In genomic region chr10:132471484-132471883, GRCh38 we compare ENCODE assay signal across 24 cellular contexts.
DNase-seq lines count a peak whose midpoint lies in the region; ATAC-seq and TF ChIP-seq lines count a peak whose summit lies in the region.
"Had no signal": no experiment of that assay in that cellular context is flagged by ENCODE, and none has a peak within 500 bp of the region (broad histone marks: within the 10 kb centered on the region; RNA-seq: fewer than 3 reads in every experiment).

No MANE protein-coding gene starts in this region.

- TF ChIP-seq EP300 in transverse colon (IDR thresholded peaks at IDR 0.05; ENCODE audit: low read depth) (no peak), sigmoid colon (IDR thresholded peaks at IDR 0.05) (no peak)

- CTCF ChIA-PET in WTC11 (lab: Charles Lee) = interaction anchor here (0.7 to 1.3 kb wide), 3 partner anchors 8 to 40 kb away, joined by 3 to 5 read pairs (median 4); no protein-coding TSS in a partner anchor

- H3K9me3 ChIP-seq in left ventricle myocardium inferior (replicated peaks) (peaks cover 8% of the 10 kb centered on the region), lower lobe of right lung (no peaks in the 10 kb centered on the region), transverse colon (no peaks in the 10 kb centered on the region), sigmoid colon (no peaks in the 10 kb centered on the region)

- no peak overlapping the region for H3K27ac Mint-ChIP-seq in WTC11
- H3K27ac Mint-ChIP-seq: CD4-positive, alpha-beta T cell had no signal

- peak; percentile 15 for DNase-seq in Right ventricle myocardium inferior (ENCODE audit: missing footprints)
- no peak for DNase-seq in left ventricle myocardium inferior
- peak; percentile 4 for DNase-seq in WTC11 (ENCODE audit: low spot score)
- peak; percentile 34 for DNase-seq in lower lobe of right lung
- peak; percentile 5 for DNase-seq in transverse colon
- DNase-seq in sigmoid colon = no peak
- DNase-seq: DMS53, KBM-7, MG63, NCI-H1105 treated with DMSO at 0.1 percent for 48 hours, NCI-H146, NCI-H1930, NCI-H2107, NCI-H446 treated with DMSO at 0.1 percent for 48 hours, NCI-H526, NCI-H82, SIG-M5 had no signal

- in situ Hi-C loops in transverse colon (cut with MboI; ENCODE audit: low pct_ligation_motif_present in 1 of 4, low pct_unique_long_range_greater_than_20kb in 1 of 4, low sequenced_read_pairs in 3 of 4) = loop anchor here in 1 of 4 donors (25.0 kb wide), 1 partner anchor 259 kb away; no protein-coding TSS in a partner anchor

- 95% methylated on average over 9 of the region's 9 CpGs; no CpG with 5 or more reads in 1 of the 2 donors for WGBS in transverse colon (ENCODE audit: low coverage in 1 of 2), 2 donors
- 96% methylated on average over 9 of the region's 9 CpGs for WGBS in sigmoid colon, 2 donors

- H3K4me1 ChIP-seq in left ventricle myocardium inferior = peaks cover 29% of the 10 kb centered on the region
- H3K4me1 ChIP-seq in lower lobe of right lung = peaks cover 27% of the 10 kb centered on the region
- peaks cover 12 to 24% (median 24%) of the 10 kb centered on the region in 4 donors for H3K4me1 ChIP-seq in transverse colon
- peaks cover 0 to 36% (median 30%) of the 10 kb centered on the region in 4 donors for H3K4me1 ChIP-seq in sigmoid colon

- no peak for TF ChIP-seq CTCF in left ventricle myocardium inferior (IDR thresholded peaks at IDR 0.05; ENCODE audit: borderline replicate concordance)
- no peak for TF ChIP-seq CTCF in WTC11 (IDR thresholded peaks at IDR 0.05)
- no peak for TF ChIP-seq CTCF in lower lobe of right lung (IDR thresholded peaks at IDR 0.05)
- TF ChIP-seq CTCF in transverse colon (IDR thresholded peaks at IDR 0.05) = no peak
- no peak for TF ChIP-seq CTCF in sigmoid colon (IDR thresholded peaks at IDR 0.05)

- POLR2A ChIA-PET in WTC11 (lab: Charles Lee) = no interaction called here

- ATAC-seq in Right ventricle myocardium inferior (no peak), WTC11 (no peak), lower lobe of right lung (no peak), GM19452 (IDR thresholded peaks at IDR 0.05; ENCODE audit: unreplicated experiment) (no peak)
- ATAC-seq: GM12878, HCT116 had no signal

- peaks cover 5% of the 10 kb centered on the region for H3K4me1 Mint-ChIP-seq in WTC11

- H3K36me3 ChIP-seq in left ventricle myocardium inferior (no peaks in the 10 kb centered on the region), lower lobe of right lung (no peaks in the 10 kb centered on the region), transverse colon (no peaks in the 10 kb centered on the region), sigmoid colon (no peaks in the 10 kb centered on the region)
- H3K36me3 ChIP-seq: BLaER1 treated with 17β-estradiol and CSF1 and Interleukin-3, amounts not matched to agents 10 nM and 100 nM; MG63 had no signal

- no peak overlapping the region for H3K4me3 ChIP-seq in left ventricle myocardium inferior
- no peak overlapping the region for H3K4me3 ChIP-seq in lower lobe of right lung
- H3K4me3 ChIP-seq in transverse colon = no peak overlapping the region
- H3K4me3 ChIP-seq in sigmoid colon = no peak overlapping the region
- H3K4me3 ChIP-seq: BLaER1 treated with 17β-estradiol and CSF1 and Interleukin-3, amounts not matched to agents 10 nM and 100 nM; GM12878; MG63; SK-N-MC had no signal

- no peak for TF ChIP-seq POLR2A in transverse colon (IDR thresholded peaks at IDR 0.05)
- no peak for TF ChIP-seq POLR2A in sigmoid colon (IDR thresholded peaks at IDR 0.05)

- peaks cover 6% of the 10 kb centered on the region for H3K9me3 Mint-ChIP-seq in WTC11

- no peaks in the 10 kb centered on the region; the same call in 1 of the 2 replicates for H3K27me3 Mint-ChIP-seq in WTC11 (ENCODE audit: low read depth)

- H3K27ac ChIP-seq in left ventricle myocardium inferior (replicated peaks) = no peak overlapping the region
- no peak overlapping the region for H3K27ac ChIP-seq in lower lobe of right lung
- H3K27ac ChIP-seq in transverse colon = no peak overlapping the region
- no peak overlapping the region for H3K27ac ChIP-seq in sigmoid colon
- H3K27ac ChIP-seq: BLaER1 treated with 17β-estradiol and CSF1 and Interleukin-3, amounts not matched to agents 10 nM and 100 nM; RWPE1; SK-N-MC had no signal

- no peaks in the 10 kb centered on the region for H3K36me3 Mint-ChIP-seq in WTC11

- no peak overlapping the region for H3K4me3 Mint-ChIP-seq in WTC11
- H3K4me3 Mint-ChIP-seq: CD4-positive, alpha-beta T cell had no signal

- H3K27me3 ChIP-seq in left ventricle myocardium inferior (ENCODE audit: low read depth) (no peaks in the 10 kb centered on the region), lower lobe of right lung (ENCODE audit: low read depth) (no peaks in the 10 kb centered on the region), transverse colon (no peaks in the 10 kb centered on the region), sigmoid colon (no peaks in the 10 kb centered on the region)
- H3K27me3 ChIP-seq: MG63 had no signal

- intact Hi-C loops in Right ventricle myocardium inferior (cut with DNase I) = no loop called here
- intact Hi-C loops in left ventricle myocardium inferior (cut with micrococcal nuclease) = no loop called here
- intact Hi-C loops in lower lobe of right lung (cut with DNase I) = no loop called here
- intact Hi-C loops in transverse colon (cut with DNase I; ENCODE audit: low total_unique reads) = no loop called here
- intact Hi-C loops in sigmoid colon (cut with DNase I) = no loop called here

TF ChIP-seq in WTC11, 78 proteins besides CTCF, POLR2A, EP300 and RAD21:
- TF ChIP-seq RELA (CRISPR knock-in tag; IDR thresholded peaks at IDR 0.05; ENCODE audit: borderline replicate concordance) (no peak), ZNF396 (CRISPR knock-in tag; IDR thresholded peaks at IDR 0.05; ENCODE audit: borderline replicate concordance) (no peak), E2F4 (CRISPR knock-in tag; IDR thresholded peaks at IDR 0.05; ENCODE audit: borderline replicate concordance, low read depth) (no peak), ZNF232 (CRISPR knock-in tag; IDR thresholded peaks at IDR 0.05) (no peak), ARID4B (CRISPR knock-in tag; IDR thresholded peaks at IDR 0.05; ENCODE audit: borderline replicate concordance) (no peak), TCF7 (CRISPR knock-in tag; IDR thresholded peaks at IDR 0.05; ENCODE audit: low read depth) (no peak)
TF ChIP-seq in WTC11: peak in this region for 0.

Comparison
In these comparisons a context has a peak if more than half of its experiments do, and no peak if none do; other contexts are left out.
1. DNase-seq: peak in Right ventricle myocardium inferior (single experiment), WTC11 (single experiment), lower lobe of right lung (single experiment) and transverse colon (single experiment); none in left ventricle myocardium inferior (single experiment) and sigmoid colon (single experiment).